12 cellular contexts compared by ENCODE assay signal in genomic region chr20:4591975-4592315, GRCh38.
DNase-seq lines count a peak whose midpoint lies in the region; ATAC-seq and FAIRE-seq lines count a peak whose summit lies in the region.
"Had no signal": no experiment of that assay in that cellular context is flagged by ENCODE, and none has a peak within 500 bp of the region (broad histone marks: within the 10 kb centered on the region; RNA-seq: fewer than 3 reads in every experiment).

No MANE protein-coding gene starts in this region.

- H3K27ac ChIP-seq in SK-N-MC (peak overlapping the region; percentile 51), stomach smooth muscle (ENCODE audit: low read length) (no peak overlapping the region)
- H3K27ac ChIP-seq: prostate gland had no signal

- H3K9me3 Mint-ChIP-seq in activated naive CD4-positive, alpha-beta T cell treated with anti-CD3 and anti-CD28 coated beads, Interleukin-2, amount 10 ng/mL, durations not matched to agents 7 days and 5 days: no peaks in the 10 kb centered on the region
- H3K9me3 Mint-ChIP-seq: activated CD4-positive, alpha-beta memory T cell treated with anti-CD3 and anti-CD28 coated beads for 36 hours; memory B cell had no signal

- no peaks in the 10 kb centered on the region for H3K27me3 ChIP-seq in stomach smooth muscle (ENCODE audit: control insufficient read depth in 1 of 2, insufficient read depth in 2 of 2, low read length in 2 of 2)

- H3K9me3 ChIP-seq in SK-N-MC (ENCODE audit: low read depth, low read length) (no peaks in the 10 kb centered on the region; the same call in 1 of the 2 replicates), iPS-18c (ENCODE audit: control insufficient read depth, insufficient read depth, low read length) (no peaks in the 10 kb centered on the region), stomach smooth muscle (ENCODE audit: control insufficient read depth in 2 of 2, low read length in 2 of 2) (no peaks in the 10 kb centered on the region)
- H3K9me3 ChIP-seq: prostate gland had no signal

- no peak for DNase-seq in activated naive CD4-positive, alpha-beta T cell treated with anti-CD3 and anti-CD28 coated beads, Interleukin-2, amount 10 ng/mL, durations not matched to agents 7 days and 5 days
- DNase-seq in activated naive CD4-positive, alpha-beta T cell treated with Interleukin-2 at 50 U/mL for 16 hours: no peak
- DNase-seq in SK-N-MC (ENCODE audit: low read depth, low spot score): no peak
- DNase-seq in RCC 7860 (ENCODE audit: low spot score): no peak
- no peak for DNase-seq in Ammon's horn (ENCODE audit: low spot score)

- FAIRE-seq in RCC 7860 (lab: Jason Lieb, UNC): no peak
- FAIRE-seq: GM12878 had no signal

- peaks cover 11% of the 10 kb centered on the region for H3K4me1 Mint-ChIP-seq in activated naive CD4-positive, alpha-beta T cell treated with anti-CD3 and anti-CD28 coated beads, Interleukin-2, amount 10 ng/mL, durations not matched to agents 7 days and 5 days

- peaks cover 12% of the 10 kb centered on the region for H3K4me1 ChIP-seq in stomach smooth muscle (ENCODE audit: control insufficient read depth, insufficient read depth, low read length)

- peaks cover 17% of the 10 kb centered on the region for H3K27me3 Mint-ChIP-seq in activated naive CD4-positive, alpha-beta T cell treated with anti-CD3 and anti-CD28 coated beads, Interleukin-2, amount 10 ng/mL, durations not matched to agents 7 days and 5 days
- H3K27me3 Mint-ChIP-seq: activated CD4-positive, alpha-beta memory T cell treated with anti-CD3 and anti-CD28 coated beads for 36 hours had no signal

- H3K36me3 ChIP-seq in SK-N-MC (ENCODE audit: insufficient read depth, low read length): no peaks in the 10 kb centered on the region
- H3K36me3 ChIP-seq in stomach smooth muscle (ENCODE audit: control insufficient read depth in 2 of 2, insufficient read depth in 2 of 2, low read length in 2 of 2): no peaks in the 10 kb centered on the region
- H3K36me3 ChIP-seq: prostate gland had no signal

- no peak for ATAC-seq in GM18520 (IDR thresholded peaks at IDR 0.05; ENCODE audit: unreplicated experiment)

- H3K9ac ChIP-seq in SK-N-MC (ENCODE audit: insufficient read length) (no peak overlapping the region), stomach smooth muscle (ENCODE audit: low read length in 2 of 2) (no peak overlapping the region)

- H3K27ac Mint-ChIP-seq in activated naive CD4-positive, alpha-beta T cell treated with anti-CD3 and anti-CD28 coated beads, Interleukin-2, amount 10 ng/mL, durations not matched to agents 7 days and 5 days: no peak overlapping the region
- H3K27ac Mint-ChIP-seq: activated CD4-positive, alpha-beta memory T cell treated with anti-CD3 and anti-CD28 coated beads for 36 hours; memory B cell had no signal

- H3K4me3 Mint-ChIP-seq in activated naive CD4-positive, alpha-beta T cell treated with anti-CD3 and anti-CD28 coated beads, Interleukin-2, amount 10 ng/mL, durations not matched to agents 7 days and 5 days: peak overlapping the region; percentile 45

- H3K36me3 Mint-ChIP-seq in activated naive CD4-positive, alpha-beta T cell treated with anti-CD3 and anti-CD28 coated beads, Interleukin-2, amount 10 ng/mL, durations not matched to agents 7 days and 5 days: no peaks in the 10 kb centered on the region
- H3K36me3 Mint-ChIP-seq: activated CD4-positive, alpha-beta memory T cell treated with anti-CD3 and anti-CD28 coated beads for 36 hours; memory B cell had no signal

- CTCF ChIA-PET in activated naive CD4-positive, alpha-beta T cell treated with anti-CD3 and anti-CD28 coated beads, Interleukin-2, amount 10 ng/mL, durations not matched to agents 7 days and 5 days (lab: Charles Lee): interaction anchor here (0.6 to 3.1 kb wide), 7 partner anchors 14 to 578 kb away, joined by 3 to 11 read pairs (median 3); no protein-coding TSS in a partner anchor

- H3K4me3 ChIP-seq in SK-N-MC (peak overlapping the region; percentile 73), iPS-18c (ENCODE audit: insufficient read depth, low read depth, low read length) (peak overlapping the region; percentile 29; the same call in 1 of the 2 replicates), stomach smooth muscle (ENCODE audit: low read length in 2 of 2) (peak overlapping the region; percentile 36 to 71)
- H3K4me3 ChIP-seq: GM12878 had no signal
